Comparison of ENCODE assay signal across 13 cellular contexts in the genomic region with DNA sequence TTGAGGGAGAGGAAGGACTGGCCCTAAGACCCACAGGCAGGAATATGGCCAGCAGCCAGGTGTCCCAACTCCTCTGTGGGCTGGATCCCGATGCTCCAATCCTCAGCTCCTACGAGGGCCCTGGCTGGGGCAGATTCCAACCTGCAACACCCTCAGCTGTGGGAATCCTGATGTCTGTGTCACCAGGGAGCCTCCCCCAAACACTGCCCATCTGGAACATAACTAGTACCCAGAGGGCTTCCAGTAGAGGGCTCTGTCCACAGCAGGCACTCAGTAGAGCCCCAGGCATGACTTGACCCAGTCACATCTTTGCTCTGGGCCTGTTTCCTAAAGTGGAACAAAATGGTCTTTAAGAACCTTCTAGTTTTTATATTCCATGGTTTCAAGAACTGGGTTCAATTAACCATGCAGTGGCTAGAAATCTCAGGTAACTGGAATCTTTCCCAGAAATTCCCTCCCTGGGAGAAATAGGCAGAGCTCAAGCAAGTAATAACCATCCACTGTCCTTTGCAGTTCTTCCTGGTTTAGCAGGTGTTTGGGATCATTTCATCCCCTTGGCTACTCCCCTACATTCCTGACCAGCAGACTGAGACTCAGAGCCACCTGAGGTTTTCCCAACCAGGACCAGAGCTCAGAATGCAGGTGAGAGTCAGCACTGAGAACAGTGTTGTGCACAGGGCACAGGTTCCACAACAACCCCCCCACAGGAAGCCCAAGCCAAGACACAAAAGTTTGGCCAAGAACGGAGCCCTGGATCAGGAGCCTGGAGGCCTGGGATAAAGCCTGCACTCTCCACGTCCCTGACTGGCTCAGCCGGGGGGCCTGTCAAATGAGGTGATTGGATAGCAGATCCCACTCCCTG. TPM values are rescaled to one million over a fixed set of nuclear protein-coding genes. Genes with fewer than 3 reads are reported as not detected.
DNase-seq lines count a peak whose midpoint lies in the region; ATAC-seq, FAIRE-seq and TF ChIP-seq lines count a peak whose summit lies in the region.
"Had no signal": no experiment of that assay in that cellular context is flagged by ENCODE, and none has a peak within 500 bp of the region (broad histone marks: within the 10 kb centered on the region; RNA-seq: fewer than 3 reads in every experiment).

No MANE protein-coding gene starts in this region.

- no peaks in the 10 kb centered on the region for H3K9me2 ChIP-seq in DOHH2 (replicated peaks; ENCODE audit: control insufficient read depth, low read length)

- H3K9ac ChIP-seq in HepG2 (ENCODE audit: insufficient read depth, low read depth, low read length): no peak overlapping the region

- H3K4me2 ChIP-seq in DOHH2 (ENCODE audit: low read length): no peak overlapping the region
- no peak overlapping the region for H3K4me2 ChIP-seq in HepG2 (ENCODE audit: low read depth, low read length)

- H3K27me3 Mint-ChIP-seq in activated T-cell treated with anti-CD3 and anti-CD28 coated beads, Interleukin-2, amount 50 U/mL, for 72 hours (ENCODE audit: low read depth): peaks cover 14% of the 10 kb centered on the region
- peaks cover 6% of the 10 kb centered on the region for H3K27me3 Mint-ChIP-seq in activated T-helper 1 cell treated with anti-CD3 and anti-CD28 coated beads, Interleukin-12 subunit alpha, Interleukin-12 subunit beta, Interleukin-2, Interleukin-4 antibody, amounts not matched to agents 30 ng/mL and 10 ng/mL and 1 ng/mL, durations not matched to agents 14 hours and 24 hours and 36 hours (ENCODE audit: insufficient read depth)

- no peak overlapping the region for H2AFZ ChIP-seq in HepG2 (ENCODE audit: low read length)

- peak; percentile 71 for ATAC-seq in HepG2
- no peak for ATAC-seq in activated T-cell treated with anti-CD3 and anti-CD28 coated beads, Interleukin-2, amount 50 U/mL, for 72 hours (replicated peaks in 1 of 2)

- in situ Hi-C loops in HepG2 (cut with HindIII; ENCODE audit: extremely low pct_ligation_motif_present, low pct_unique_long_range_greater_than_20kb): no loop called here
- in situ Hi-C loops in transverse colon (cut with MboI; ENCODE audit: low pct_ligation_motif_present in 1 of 4, low pct_unique_long_range_greater_than_20kb in 1 of 4, low sequenced_read_pairs in 3 of 4): no loop called here

- H3K4me1 Mint-ChIP-seq in activated T-cell treated with anti-CD3 and anti-CD28 coated beads, Interleukin-2, amount 50 U/mL, for 72 hours (ENCODE audit: low read depth): peaks cover 10% of the 10 kb centered on the region
- H3K4me1 Mint-ChIP-seq in activated T-helper 1 cell treated with anti-CD3 and anti-CD28 coated beads, Interleukin-12 subunit alpha, Interleukin-12 subunit beta, Interleukin-2, Interleukin-4 antibody, amounts not matched to agents 30 ng/mL and 10 ng/mL and 1 ng/mL, durations not matched to agents 14 hours and 24 hours and 36 hours (ENCODE audit: low read depth): no peaks in the 10 kb centered on the region

- TF ChIP-seq POLR2A in adrenal gland (IDR thresholded peaks at IDR 0.05) (no peak), HepG2 (IDR thresholded peaks at IDR 0.05; ENCODE audit: insufficient read depth in 1 of 2, low read depth in 2 of 2, low read length in 2 of 2) (no peak), transverse colon (IDR thresholded peaks at IDR 0.05) (no peak)

- TF ChIP-seq CTCF in DOHH2 (IDR thresholded peaks at IDR 0.05; ENCODE audit: low read depth, low read length, poor library complexity, severe bottlenecking) (peak; percentile 38), adrenal gland (IDR thresholded peaks at IDR 0.05) (peak in 2 of 6 experiments; percentile 14 to 15), HepG2 (CRISPR knock-in tag; IDR thresholded peaks at IDR 0.05) (no peak), transverse colon (IDR thresholded peaks at IDR 0.05) (no peak)

- no TSS peak for BruUV-seq in HepG2 (replicated peaks; lab: Mats Ljungman, UMichigan)

- no peaks in the 10 kb centered on the region for H3K27me3 ChIP-seq in DOHH2 (ENCODE audit: control insufficient read depth, low read length)
- no peaks in the 10 kb centered on the region for H3K27me3 ChIP-seq in adrenal gland
- H3K27me3 ChIP-seq in HepG2 (ENCODE audit: control insufficient read depth in 1 of 2, insufficient read depth in 2 of 2, low read length in 2 of 2): peaks cover 0 to 20% of the 10 kb centered on the region in 2 experiments; a peak in 2 of 5 replicates
- H3K27me3 ChIP-seq in transverse colon: no peaks in the 10 kb centered on the region

- no peaks in the 10 kb centered on the region for H3K79me2 ChIP-seq in DOHH2 (ENCODE audit: control insufficient read depth, low read length)
- H3K79me2 ChIP-seq in HepG2 (ENCODE audit: insufficient read depth, low read length): no peaks in the 10 kb centered on the region

- TF ChIP-seq RAD21 in HepG2 (CRISPR knock-in tag; IDR thresholded peaks at IDR 0.05): no peak

- no peak overlapping the region for H3K27ac ChIP-seq in DOHH2 (ENCODE audit: low read depth, low read length)
- peak overlapping the region in 1 of 5 donors; percentile 88 for H3K27ac ChIP-seq in adrenal gland
- no peak overlapping the region for H3K27ac ChIP-seq in HepG2 (ENCODE audit: extremely low read length, insufficient read depth, low read length)
- H3K27ac ChIP-seq in transverse colon: no peak overlapping the region
- H3K27ac ChIP-seq: HL-60, tibial artery had no signal

- WGBS in adrenal gland, 4 donors: 78 to 100% (median 83%) methylated on average over 2 to 5 of the region's 5 CpGs
- 20% methylated on average over 1 of the region's 5 CpGs for WGBS in HepG2 (ENCODE audit: low lambda C conversion rate)
- WGBS in transverse colon (ENCODE audit: low coverage in 1 of 2), 2 donors: 77% methylated on average over 5 of the region's 5 CpGs; no CpG with 5 or more reads in 1 of the 2 donors

- DNase-seq in HK-2 (ENCODE audit: unreplicated experiment) (peak; percentile 4), adrenal gland (peak in 6 of 7 donors; percentile 16 to 58 (median 32)), HepG2 (ENCODE audit: low spot score) (no peak), transverse colon (no peak)
- DNase-seq in activated T-cell treated with anti-CD3 and anti-CD28 coated beads, Interleukin-2, amount 50 U/mL, for 72 hours: no peak
- no peak for DNase-seq in activated CD4-positive, alpha-beta T cell treated with anti-CD3 and anti-CD28 coated beads for 4 hours
- DNase-seq in activated T-helper 1 cell treated with anti-CD3 and anti-CD28 coated beads, Interleukin-12 subunit alpha, Interleukin-12 subunit beta, Interleukin-2, Interleukin-4 antibody, amounts not matched to agents 30 ng/mL and 10 ng/mL and 1 ng/mL, durations not matched to agents 14 hours and 24 hours and 36 hours (ENCODE audit: low spot score): no peak
- DNase-seq: DMS153, NCI-H2029, tibial artery had no signal

- POLR2A ChIA-PET in HepG2 (lab: Yijun Ruan, JAX): no interaction called here

- FAIRE-seq in HepG2 (lab: Jason Lieb, UNC): no peak
- FAIRE-seq: endometrium had no signal

- no peak overlapping the region for H3K4me3 Mint-ChIP-seq in activated T-cell treated with anti-CD3 and anti-CD28 coated beads, Interleukin-2, amount 50 U/mL, for 72 hours
- H3K4me3 Mint-ChIP-seq in activated T-helper 1 cell treated with anti-CD3 and anti-CD28 coated beads, Interleukin-12 subunit alpha, Interleukin-12 subunit beta, Interleukin-2, Interleukin-4 antibody, amounts not matched to agents 30 ng/mL and 10 ng/mL and 1 ng/mL, durations not matched to agents 14 hours and 24 hours and 36 hours: no peak overlapping the region

- CTCF ChIA-PET in HepG2 (lab: Yijun Ruan, JAX; ENCODE audit: low intra/inter-chr PET ratio, low total read pairs): no interaction called here

- H4K20me1 ChIP-seq in DOHH2 (ENCODE audit: control insufficient read depth, insufficient read depth, low read depth, low read length) (no peaks in the 10 kb centered on the region), HepG2 (ENCODE audit: insufficient read depth, low read length) (no peaks in the 10 kb centered on the region)

- H3K36me3 Mint-ChIP-seq in activated T-cell treated with anti-CD3 and anti-CD28 coated beads, Interleukin-2, amount 50 U/mL, for 72 hours (ENCODE audit: insufficient read depth in 2 of 2): peaks cover 0 to 1% of the 10 kb centered on the region in 2 donors
- no peaks in the 10 kb centered on the region for H3K36me3 Mint-ChIP-seq in activated T-helper 1 cell treated with anti-CD3 and anti-CD28 coated beads, Interleukin-12 subunit alpha, Interleukin-12 subunit beta, Interleukin-2, Interleukin-4 antibody, amounts not matched to agents 30 ng/mL and 10 ng/mL and 1 ng/mL, durations not matched to agents 14 hours and 24 hours and 36 hours (ENCODE audit: low read depth)

- H3K9me3 Mint-ChIP-seq in activated T-cell treated with anti-CD3 and anti-CD28 coated beads, Interleukin-2, amount 50 U/mL, for 72 hours: peaks cover 0 to 1% of the 10 kb centered on the region in 2 donors
- H3K9me3 Mint-ChIP-seq in activated T-helper 1 cell treated with anti-CD3 and anti-CD28 coated beads, Interleukin-12 subunit alpha, Interleukin-12 subunit beta, Interleukin-2, Interleukin-4 antibody, amounts not matched to agents 30 ng/mL and 10 ng/mL and 1 ng/mL, durations not matched to agents 14 hours and 24 hours and 36 hours: no peaks in the 10 kb centered on the region

- no peaks in the 10 kb centered on the region for H3K9me3 ChIP-seq in DOHH2 (ENCODE audit: control insufficient read depth, insufficient read depth, low read length)
- no peaks in the 10 kb centered on the region for H3K9me3 ChIP-seq in adrenal gland (replicated peaks in 1 of 3)
- H3K9me3 ChIP-seq in HepG2 (ENCODE audit: low read length): no peaks in the 10 kb centered on the region
- no peaks in the 10 kb centered on the region for H3K9me3 ChIP-seq in transverse colon
- H3K9me3 ChIP-seq: tibial artery had no signal

- peaks cover 73% of the 10 kb centered on the region for H3K4me1 ChIP-seq in DOHH2 (ENCODE audit: control insufficient read depth, low read length)
- H3K4me1 ChIP-seq in adrenal gland (replicated peaks in 1 of 2): peaks cover 5 to 17% of the 10 kb centered on the region in 2 donors
- H3K4me1 ChIP-seq in HepG2 (ENCODE audit: insufficient read depth, low read length): no peaks in the 10 kb centered on the region
- H3K4me1 ChIP-seq in transverse colon: no peaks in the 10 kb centered on the region
- H3K4me1 ChIP-seq: tibial artery had no signal

- H3F3A ChIP-seq in DOHH2 (ENCODE audit: control insufficient read depth, insufficient read depth): 0 out of 2 replicates have a peak, but pooled peaks cover 2% of the 10 kb centered on the region

- H3K36me3 ChIP-seq in DOHH2 (ENCODE audit: control insufficient read depth, low read length) (no peaks in the 10 kb centered on the region), adrenal gland (replicated peaks in 1 of 2) (no peaks in the 10 kb centered on the region), HepG2 (replicated peaks in 1 of 2; ENCODE audit: control insufficient read depth in 1 of 2, insufficient read depth in 2 of 2, low read length in 2 of 2) (no peaks in the 10 kb centered on the region), transverse colon (no peaks in the 10 kb centered on the region)
- H3K36me3 ChIP-seq: tibial artery had no signal

- no peak overlapping the region for H3K4me3 ChIP-seq in DOHH2 (ENCODE audit: low read length)
- no peak overlapping the region for H3K4me3 ChIP-seq in adrenal gland
- H3K4me3 ChIP-seq in HepG2 (replicated peaks in 1 of 3; ENCODE audit: insufficient read depth in 1 of 3, low read depth in 2 of 3, low read length in 3 of 3): no peak overlapping the region
- H3K4me3 ChIP-seq in transverse colon: no peak overlapping the region
- H3K4me3 ChIP-seq: tibial artery had no signal

- no peak overlapping the region for H3K27ac Mint-ChIP-seq in activated T-cell treated with anti-CD3 and anti-CD28 coated beads, Interleukin-2, amount 50 U/mL, for 72 hours
- no peak overlapping the region for H3K27ac Mint-ChIP-seq in activated T-helper 1 cell treated with anti-CD3 and anti-CD28 coated beads, Interleukin-12 subunit alpha, Interleukin-12 subunit beta, Interleukin-2, Interleukin-4 antibody, amounts not matched to agents 30 ng/mL and 10 ng/mL and 1 ng/mL, durations not matched to agents 14 hours and 24 hours and 36 hours

- TF ChIP-seq EP300 in HepG2 (IDR thresholded peaks at IDR 0.05; ENCODE audit: low read depth in 2 of 2, low read length in 2 of 2): no peak
- no peak for TF ChIP-seq EP300 in HepG2 (CRISPR knock-in tag; IDR thresholded peaks at IDR 0.05; ENCODE audit: borderline replicate concordance)
- no peak for TF ChIP-seq EP300 in transverse colon (IDR thresholded peaks at IDR 0.05; ENCODE audit: low read depth)

- intact Hi-C loops in adrenal gland (cut with DNase I): loop anchor here in 1 of 2 donors (10.0 kb wide), 1 partner anchor 77 kb away; the partner anchor contains the start of gene ST8SIA5
- intact Hi-C loops in HepG2 (cut with micrococcal nuclease; ENCODE audit: unreplicated experiment): no loop called here
- intact Hi-C loops in transverse colon (cut with DNase I; ENCODE audit: low total_unique reads): no loop called here
- intact Hi-C loops in activated T-helper 1 cell treated with anti-CD3 and anti-CD28 coated beads, Interleukin-12 subunit alpha, Interleukin-12 subunit beta, Interleukin-2, Interleukin-4 antibody, amounts not matched to agents 30 ng/mL and 10 ng/mL and 1 ng/mL, durations not matched to agents 14 hours and 24 hours and 36 hours (cut with micrococcal nuclease): no loop called here

RNA-seq across cellular contexts. Expression of gene LOXHD1, which starts 20.8 kb away (rescaled TPM):
- total RNA-seq in adrenal gland (under 1 TPM in 2 of 8 donors, not detected in 6; 0.28 to 0.30 TPM), HepG2 (2016; rRNA removed; fragmentation: Illumina TruSeq; extraction: Trizol) (not detected in 2 replicates), transverse colon (under 1 TPM in 1 of 4 donors, not detected in 3; 0.16 TPM)
- polyA plus RNA-seq in adrenal gland (under 1 TPM; 0.08 to 0.16 (median 0.13) TPM), HepG2 (2011; rRNA removed) (not detected in 2 replicates)
- not detected in 2 replicates for total RNA-seq in HepG2 (2016; cell fraction: cytosol; rRNA removed; fragmentation: Illumina TruSeq; extraction: Trizol; ENCODE audit: low read depth)
- not detected in 2 replicates for total RNA-seq in HepG2 (2016; cell fraction: insoluble cytoplasmic fraction; rRNA removed; fragmentation: Illumina TruSeq; extraction: Trizol)
- total RNA-seq in HepG2 (2016; cell fraction: membrane; rRNA removed; fragmentation: Illumina TruSeq; extraction: Trizol): not detected in 2 replicates
- total RNA-seq in HepG2 (2016; cell fraction: nucleus; rRNA removed; fragmentation: Illumina TruSeq; extraction: Trizol): not detected in 2 replicates
- polyA plus RNA-seq in HepG2 (2011; cell fraction: cytosol; rRNA removed): not detected in 2 replicates
- polyA plus RNA-seq in HepG2 (2011; cell fraction: nucleus; rRNA removed): not detected in 2 replicates
- polyA plus RNA-seq in HepG2 (2012): not detected in 2 replicates
- not detected in 2 replicates for polyA plus RNA-seq in HepG2 (2016; cell fraction: cytosol; fragmentation: Illumina TruSeq; extraction: Trizol; ENCODE audit: low read depth)
- not detected in 2 replicates for polyA plus RNA-seq in HepG2 (2016; cell fraction: insoluble cytoplasmic fraction; fragmentation: Illumina TruSeq; extraction: Trizol; ENCODE audit: low read depth)
- not detected in 2 replicates for polyA plus RNA-seq in HepG2 (2016; cell fraction: membrane; fragmentation: Illumina TruSeq; extraction: Trizol; ENCODE audit: low read depth)
- polyA plus RNA-seq in HepG2 (2016; cell fraction: nucleus; fragmentation: Illumina TruSeq; extraction: Trizol; ENCODE audit: insufficient read depth, low read depth): not detected in 2 replicates
- polyA minus RNA-seq in HepG2 (2011; rRNA and poly(A)+ RNA removed; ENCODE audit: low replicate concordance): not detected in 2 replicates
- polyA minus RNA-seq in HepG2 (2011; cell fraction: cytosol; rRNA and poly(A)+ RNA removed): not detected in 2 replicates
- not detected in 2 replicates for polyA minus RNA-seq in HepG2 (2011; cell fraction: nucleus; rRNA and poly(A)+ RNA removed)
- total RNA-seq in activated T-cell treated with anti-CD3 and anti-CD28 coated beads, Interleukin-2, amount 50 U/mL, for 72 hours: under 1 TPM; 0.05 to 0.07 TPM
- total RNA-seq in activated T-helper 1 cell treated with anti-CD3 and anti-CD28 coated beads, Interleukin-12 subunit alpha, Interleukin-12 subunit beta, Interleukin-2, Interleukin-4 antibody, amounts not matched to agents 30 ng/mL and 10 ng/mL and 1 ng/mL, durations not matched to agents 14 hours and 24 hours and 36 hours: not detected in 2 replicates

Comparison
In these comparisons a context has a peak if more than half of its experiments do, and no peak if none do; other contexts are left out.
1. DNase-seq: peak in HK-2 (single experiment) and adrenal gland (6 of 7); none in HepG2 (single experiment), activated T-cell treated with anti-CD3 and anti-CD28 coated beads, Interleukin-2, amount 50 U/mL, for 72 hours (0 of 2), activated CD4-positive, alpha-beta T cell treated with anti-CD3 and anti-CD28 coated beads for 4 hours (0 of 2), transverse colon (single experiment) and activated T-helper 1 cell treated with anti-CD3 and anti-CD28 coated beads, Interleukin-12 subunit alpha, Interleukin-12 subunit beta, Interleukin-2, Interleukin-4 antibody, amounts not matched to agents 30 ng/mL and 10 ng/mL and 1 ng/mL, durations not matched to agents 14 hours and 24 hours and 36 hours (single experiment).